In genomic region chr14:75095690-75096089, GRCh38 we compare ENCODE assay signal across 20 cellular contexts. TPM values are rescaled to one million over a fixed set of nuclear protein-coding genes. Genes with fewer than 3 reads are reported as not detected.
DNase-seq lines count a peak whose midpoint lies in the region; ATAC-seq, FAIRE-seq and TF ChIP-seq lines count a peak whose summit lies in the region.
"Had no signal": no experiment of that assay in that cellular context is flagged by ENCODE, and none has a peak within 500 bp of the region (broad histone marks: within the 10 kb centered on the region; RNA-seq: fewer than 3 reads in every experiment).

No MANE protein-coding gene starts in this region.

- H3K36me3 ChIP-seq in sigmoid colon = peaks cover 34 to 99% (median 59%) of the 10 kb centered on the region in 4 donors

- peak; percentile 64 for ATAC-seq in memory B cell (ENCODE audit: low read depth)
- peak; percentile 67 to 71 for ATAC-seq in naive B cell (ENCODE audit: low read depth in 2 of 2)
- ATAC-seq: GM12878 had no signal

- no peaks in the 10 kb centered on the region for H3K27me3 ChIP-seq in sigmoid colon
- H3K27me3 ChIP-seq: BLaER1 treated with 17β-estradiol and CSF1 and Interleukin-3, amounts not matched to agents 10 nM and 100 nM had no signal

- no peak overlapping the region for H3K27ac Mint-ChIP-seq in memory B cell
- H3K27ac Mint-ChIP-seq in naive B cell = peak overlapping the region in 3 of 6 donors; percentile 18 to 76 (median 42)
- H3K27ac Mint-ChIP-seq: CD4-positive, alpha-beta T cell had no signal

- H3K4me3 ChIP-seq in sigmoid colon = no peak overlapping the region
- H3K4me3 ChIP-seq: BLaER1 treated with 17β-estradiol and CSF1 and Interleukin-3, amounts not matched to agents 10 nM and 100 nM; GM12878 had no signal

- no peaks in the 10 kb centered on the region for H3K27me3 Mint-ChIP-seq in memory B cell
- H3K27me3 Mint-ChIP-seq in naive B cell = no peaks in the 10 kb centered on the region
- H3K27me3 Mint-ChIP-seq: CD4-positive, alpha-beta T cell had no signal

- intact Hi-C loops in sigmoid colon (cut with DNase I) = no loop called here

- WGBS in sigmoid colon, 2 donors = 88 to 93% methylated on average over 4 of the region's 4 CpGs

- FAIRE-seq in HTR-8/SVneo (lab: Jason Lieb, UNC) = peak; percentile 52
- no peak for FAIRE-seq in D721Med (lab: Jason Lieb, UNC)
- FAIRE-seq: A204.1, G401.6, GM12878, GM12892, GM18507 had no signal

- TF ChIP-seq CTCF in D721Med (IDR thresholded peaks at IDR 0.05; ENCODE audit: insufficient read depth, missing control alignments) (no peak), sigmoid colon (IDR thresholded peaks at IDR 0.05) (no peak)

- H3K36me3 Mint-ChIP-seq in memory B cell (peaks cover 35% of the 10 kb centered on the region), naive B cell (peaks cover 25 to 28% of the 10 kb centered on the region in 2 donors)

- no peak for DNase-seq in HTR-8/SVneo (ENCODE audit: insufficient read length, low spot score)
- no peak for DNase-seq in memory B cell (ENCODE audit: low spot score in 2 of 2)
- DNase-seq in naive B cell = no peak
- no peak for DNase-seq in foreskin melanocyte
- DNase-seq in D721Med (ENCODE audit: insufficient read length, low spot score) = no peak
- no peak for DNase-seq in sigmoid colon
- no peak for DNase-seq in NCI-H774 (lab: John Stamatoyannopoulos, UW)
- DNase-seq: 8988T; ACHN; CD4-positive, alpha-beta T cell; CD8-positive, alpha-beta memory T cell; COR-L47; DMS79 treated with DMSO at 0.1 percent for 48 hours had no signal

- TF ChIP-seq POLR2A in sigmoid colon (IDR thresholded peaks at IDR 0.05) = no peak

- H3K9me3 Mint-ChIP-seq in memory B cell (no peaks in the 10 kb centered on the region), naive B cell (no peaks in the 10 kb centered on the region)
- H3K9me3 Mint-ChIP-seq: CD4-positive, alpha-beta T cell; CD8-positive, alpha-beta memory T cell had no signal

- H3K4me1 ChIP-seq in sigmoid colon = no peaks in the 10 kb centered on the region
- H3K4me1 ChIP-seq: BLaER1 treated with 17β-estradiol and CSF1 and Interleukin-3, amounts not matched to agents 10 nM and 100 nM had no signal

- TF ChIP-seq EP300 in sigmoid colon (IDR thresholded peaks at IDR 0.05) = no peak

- H3K4me3 Mint-ChIP-seq in memory B cell (no peak overlapping the region), naive B cell (no peak overlapping the region)
- H3K4me3 Mint-ChIP-seq: CD4-positive, alpha-beta T cell; CD8-positive, alpha-beta memory T cell had no signal

- H3K9me3 ChIP-seq in sigmoid colon = no peaks in the 10 kb centered on the region
- H3K9me3 ChIP-seq: BLaER1 treated with 17β-estradiol and CSF1 and Interleukin-3, amounts not matched to agents 10 nM and 100 nM had no signal

- H3K4me1 Mint-ChIP-seq in memory B cell (no peaks in the 10 kb centered on the region), naive B cell (peaks cover 3 to 13% (median 10%) of the 10 kb centered on the region in 3 donors)

- H3K27ac ChIP-seq in sigmoid colon = no peak overlapping the region
- H3K27ac ChIP-seq: BLaER1 treated with 17β-estradiol and CSF1 and Interleukin-3, amounts not matched to agents 10 nM and 100 nM; C4-2B had no signal

RNA-seq across cellular contexts. Expression of gene ZC2HC1C, which starts 26.2 kb away (rescaled TPM):
- polyA plus RNA-seq in naive B cell (ENCODE audit: low read depth in 6 of 6) (1 to 10 TPM in 1 of 6 donors, under 1 TPM in 4, not detected in 1; 0.15 to 1.2 (median 0.48) TPM), sigmoid colon (1 to 10 TPM; 1.2 to 4.6 (median 4.6) TPM)
- total RNA-seq in sigmoid colon = 1 to 10 TPM; 3.6 to 4.6 (median 4.0) TPM

RNA-seq across cellular contexts. Expression of gene NEK9, which starts 31.2 kb away (rescaled TPM):
- polyA plus RNA-seq in naive B cell (ENCODE audit: low read depth in 6 of 6) (10 to 100 TPM in 5 of 6 donors, 1 to 10 TPM in 1; 9.4 to 22.7 (median 16.1) TPM), sigmoid colon (10 to 100 TPM in 2 of 3 donors, 1 to 10 TPM in 1; 9.0 to 38.8 (median 11.4) TPM)
- total RNA-seq in sigmoid colon = 10 to 100 TPM; 54.4 to 66.7 (median 59.9) TPM

RNA-seq across cellular contexts. Expression of gene ACYP1, which starts 31.9 kb away (rescaled TPM):
- polyA plus RNA-seq in naive B cell (ENCODE audit: low read depth in 6 of 6) (10 to 100 TPM; 12.0 to 21.8 (median 17.2) TPM), sigmoid colon (10 to 100 TPM; 18.6 to 36.3 (median 23.3) TPM)
- total RNA-seq in sigmoid colon = 10 to 100 TPM in 3 of 4 donors, 1 to 10 TPM in 1; 4.2 to 23.5 (median 19.2) TPM

RNA-seq across cellular contexts. Expression of gene MLH3, which starts 44.4 kb away (rescaled TPM):
- polyA plus RNA-seq in naive B cell (ENCODE audit: low read depth in 6 of 6) = 10 to 100 TPM in 4 of 6 donors, 1 to 10 TPM in 2; 6.4 to 17.3 (median 10.5) TPM
- total RNA-seq in sigmoid colon = 10 to 100 TPM; 30.0 to 42.9 (median 34.7) TPM
- polyA plus RNA-seq in sigmoid colon = 10 to 100 TPM in 1 of 3 donors, 1 to 10 TPM in 2; 3.6 to 12.5 (median 5.1) TPM
